In genomic region chr15:25022233-25022632, GRCh38 we compare ENCODE assay signal across 21 cellular contexts.
A peak's percentile ranks its signal among the peaks of the same experiment; 100 is the strongest.
DNase-seq lines count a peak whose midpoint lies in the region; ATAC-seq lines count a peak whose summit lies in the region.
"Had no signal": no experiment of that assay in that cellular context is flagged by ENCODE, and none has a peak within 500 bp of the region (broad histone marks: within the 10 kb centered on the region; RNA-seq: fewer than 3 reads in every experiment).

No MANE protein-coding gene starts in this region.

- peaks cover 14 to 82% (median 47%) of the 10 kb centered on the region in 6 donors for H3K9me3 Mint-ChIP-seq in immature natural killer cell

- no peak overlapping the region for H3K27ac Mint-ChIP-seq in immature natural killer cell
- H3K27ac Mint-ChIP-seq: CD4-positive, CD25-positive, alpha-beta regulatory T cell; endodermal cell had no signal

- no peak overlapping the region for H3K27ac ChIP-seq in epithelial cell of prostate
- H3K27ac ChIP-seq: neutrophil, right atrium auricular region, vagina had no signal

- DNase-seq in EH (ENCODE audit: low read depth), result peak; percentile 5
- peak; percentile 8 for DNase-seq in RPMI7951 (ENCODE audit: low read depth)
- peak; percentile 3 for DNase-seq in epithelial cell of prostate (ENCODE audit: low read depth, low spot score)
- peak; percentile 6 for DNase-seq in kidney glomerular epithelial cell (lab: John Stamatoyannopoulos, UW)
- DNase-seq in immature natural killer cell, result no peak
- no peak for DNase-seq in NOMO-1 (lab: John Stamatoyannopoulos, UW; ENCODE audit: unreplicated experiment in 2 of 2)
- no peak for DNase-seq in NCI-H226
- DNase-seq: activated gamma-delta T cell treated with Interleukin-2 at 50 U/mL for 16 hours; amygdala; CD4-positive, CD25-positive, alpha-beta regulatory T cell; endodermal cell; NCI-H1092; NCI-H2081; NCI-H524; SHP77 treated with DMSO at 0.1 percent for 48 hours; stimulated activated CD4-positive, alpha-beta T cell treated with anti-CD3 and anti-CD28 coated beads, Interleukin-15, amount 100 ng/mL, for 24 hours had no signal

- no peaks in the 10 kb centered on the region for H3K4me1 Mint-ChIP-seq in immature natural killer cell
- H3K4me1 Mint-ChIP-seq: endodermal cell had no signal

- no peak for ATAC-seq in HG02763 (IDR thresholded peaks at IDR 0.05; ENCODE audit: unreplicated experiment)
- ATAC-seq: K562 had no signal

- H3K36me3 Mint-ChIP-seq in immature natural killer cell, result peaks cover 36 to 63% (median 52%) of the 10 kb centered on the region in 3 donors

- no peak overlapping the region for H3K4me3 Mint-ChIP-seq in immature natural killer cell
- H3K4me3 Mint-ChIP-seq: CD4-positive, CD25-positive, alpha-beta regulatory T cell; endodermal cell had no signal

- H3K27me3 Mint-ChIP-seq in immature natural killer cell (ENCODE audit: low read depth in 3 of 3), result peaks cover 0 to 4% (median 2%) of the 10 kb centered on the region in 3 donors
- H3K27me3 Mint-ChIP-seq: CD4-positive, CD25-positive, alpha-beta regulatory T cell had no signal

Comparison
In these comparisons a context has a peak if more than half of its experiments do, and no peak if none do; other contexts are left out.
1. DNase-seq: peak in EH (single experiment), RPMI7951 (single experiment), epithelial cell of prostate (single experiment) and kidney glomerular epithelial cell (single experiment); none in immature natural killer cell (0 of 3), NOMO-1 (0 of 2) and NCI-H226 (single experiment).